Comparison of ENCODE assay signal across 8 cellular contexts in the genomic region with DNA sequence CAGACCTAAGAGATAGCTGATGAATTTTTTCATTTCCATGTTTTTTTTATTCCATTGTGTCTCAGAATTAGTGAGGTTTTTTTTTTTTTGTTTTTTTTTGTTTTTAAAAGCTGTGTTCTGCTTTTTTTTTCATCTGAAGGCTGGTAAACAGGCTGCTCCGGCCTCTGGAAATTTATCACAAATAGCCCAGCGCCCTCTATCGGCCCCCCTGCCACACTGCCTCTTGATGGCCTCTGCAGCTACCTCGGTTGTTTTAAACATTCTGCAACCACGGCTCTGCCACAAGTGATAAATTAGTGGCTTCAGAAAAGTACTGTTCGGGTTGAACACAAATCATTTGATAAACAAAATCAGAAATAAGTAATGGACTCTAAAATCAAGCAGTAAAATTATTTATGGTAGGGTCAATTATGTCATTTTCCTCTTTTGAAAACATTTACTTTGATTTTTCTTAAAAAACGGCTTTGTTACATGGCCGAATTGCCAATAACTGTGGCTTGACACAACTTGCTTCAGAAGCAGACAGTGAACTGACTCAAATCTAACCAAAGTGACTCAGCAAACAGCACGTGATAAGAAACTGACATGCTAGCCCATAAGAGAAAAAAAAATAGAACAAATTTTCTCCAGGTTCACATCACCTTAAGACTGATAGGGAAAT.
DNase-seq lines count a peak whose midpoint lies in the region; ATAC-seq and TF ChIP-seq lines count a peak whose summit lies in the region.

No MANE protein-coding gene starts in this region.

- H3K4me3 Mint-ChIP-seq in activated naive CD4-positive, alpha-beta T cell treated with anti-CD3 and anti-CD28 coated beads for 36 hours, result no peak overlapping the region

- DNase-seq in HL-60 (ENCODE audit: low read depth in 1 of 2, low spot score in 1 of 2) (peak; percentile 21 to 69), RPMI8226 (peak; percentile 82), heart left ventricle (peak; percentile 35 to 73 (median 61)), renal cortical epithelial cell (ENCODE audit: low read depth) (peak; percentile 38), T1000 (lab: John Stamatoyannopoulos, UW) (no peak)
- DNase-seq in activated naive CD4-positive, alpha-beta T cell treated with anti-CD3 and anti-CD28 coated beads for 36 hours, result peak; percentile 78

- TF ChIP-seq POLR2A in heart left ventricle (IDR thresholded peaks at IDR 0.05), result no peak

- CTCF ChIA-PET in activated naive CD4-positive, alpha-beta T cell treated with anti-CD3 and anti-CD28 coated beads for 36 hours (lab: Charles Lee), result interaction anchor here (0.6 to 1.7 kb wide), 8 partner anchors 59 to 182 kb away, joined by 3 to 5 read pairs (median 3); a partner anchor contains a TSS

- H3K27me3 ChIP-seq in HL-60 (ENCODE audit: insufficient read depth, poor library complexity, severe bottlenecking) (no peaks in the 10 kb centered on the region), heart left ventricle (peaks cover 0 to 6% (median 0%) of the 10 kb centered on the region in 9 donors)

- no peaks in the 10 kb centered on the region for H3K4me1 Mint-ChIP-seq in activated naive CD4-positive, alpha-beta T cell treated with anti-CD3 and anti-CD28 coated beads for 36 hours (ENCODE audit: low read depth)

- H3K4me3 ChIP-seq in HL-60 (replicated peaks; ENCODE audit: insufficient read depth, low read length) (no peak overlapping the region), heart left ventricle (no peak overlapping the region)

- no peaks in the 10 kb centered on the region for H3K4me1 ChIP-seq in heart left ventricle

- WGBS in heart left ventricle, 4 donors, result 18 to 25% (median 22%) methylated on average over 9 of the region's 9 CpGs

- H3K27ac ChIP-seq in C4-2B (no peak overlapping the region), HL-60 (replicated peaks) (no peak overlapping the region), heart left ventricle (no peak overlapping the region)

- H3K9me3 ChIP-seq in heart left ventricle, result peaks cover 0 to 6% (median 0%) of the 10 kb centered on the region in 12 donors

- no peaks in the 10 kb centered on the region for H3K36me3 ChIP-seq in heart left ventricle

- TF ChIP-seq CTCF in C4-2B (conservative IDR thresholded peaks at IDR 0.05) (peak; percentile 95), HL-60 (IDR thresholded peaks at IDR 0.05; ENCODE audit: insufficient read depth, low read length) (peak; percentile 59), heart left ventricle (IDR thresholded peaks at IDR 0.05) (peak; percentile 43 to 71 (median 60))

- H3K36me3 Mint-ChIP-seq in activated naive CD4-positive, alpha-beta T cell treated with anti-CD3 and anti-CD28 coated beads for 36 hours (ENCODE audit: low read depth), result no peaks in the 10 kb centered on the region

- H3K27ac Mint-ChIP-seq in activated naive CD4-positive, alpha-beta T cell treated with anti-CD3 and anti-CD28 coated beads for 36 hours, result no peak overlapping the region

- no peaks in the 10 kb centered on the region for H3K27me3 Mint-ChIP-seq in activated naive CD4-positive, alpha-beta T cell treated with anti-CD3 and anti-CD28 coated beads for 36 hours (ENCODE audit: low read depth)

- ATAC-seq in GM18870 (IDR thresholded peaks at IDR 0.05; ENCODE audit: unreplicated experiment), result peak; percentile 77
- peak in 1 of 4 donors; percentile 45 for ATAC-seq in heart left ventricle

- intact Hi-C loops in activated naive CD4-positive, alpha-beta T cell treated with anti-CD3 and anti-CD28 coated beads for 36 hours (cut with micrococcal nuclease), result loop anchor here (1.0 to 2.0 kb wide), 3 partner anchors 182 to 1146 kb away; no protein-coding TSS in a partner anchor
- intact Hi-C loops in heart left ventricle (cut with DNase I), result loop anchor here in 4 of 10 donors (5.0 to 10.0 kb wide), 3 partner anchors 1022 to 1147 kb away; no protein-coding TSS in a partner anchor

- H3K9me3 Mint-ChIP-seq in activated naive CD4-positive, alpha-beta T cell treated with anti-CD3 and anti-CD28 coated beads for 36 hours, result peaks cover 2% of the 10 kb centered on the region
